Comparison of ENCODE assay signal across 14 cellular contexts in genomic region chr17:6591599-6592158, GRCh38. TPM values are rescaled to one million over a fixed set of nuclear protein-coding genes. Genes with fewer than 3 reads are reported as not detected.
DNase-seq lines count a peak whose midpoint lies in the region; ATAC-seq and TF ChIP-seq lines count a peak whose summit lies in the region.
"Had no signal": no experiment of that assay in that cellular context is flagged by ENCODE, and none has a peak within 500 bp of the region (broad histone marks: within the 10 kb centered on the region; RNA-seq: fewer than 3 reads in every experiment).

No MANE protein-coding gene starts in this region.

- no peaks in the 10 kb centered on the region for H3K27me3 Mint-ChIP-seq in activated T-cell treated with anti-CD3 and anti-CD28 coated beads, Interleukin-2, amount 50 U/mL, for 72 hours (ENCODE audit: low read depth)

- no peak for DNase-seq in activated T-cell treated with anti-CD3 and anti-CD28 coated beads, Interleukin-2, amount 50 U/mL, for 72 hours
- no peak for DNase-seq in activated T-cell treated with anti-CD3 and anti-CD28 coated beads, Interleukin-2, amount 50 U/mL, for 1 hour
- peak; percentile 93 for DNase-seq in amniotic epithelial cell (ENCODE audit: low read depth)
- DNase-seq in upper lobe of right lung, result no peak
- DNase-seq in esophagus squamous epithelium (lab: John Stamatoyannopoulos, UW), result no peak
- no peak for DNase-seq in AML-193 (lab: John Stamatoyannopoulos, UW)
- no peak for DNase-seq in neuronal stem cell (ENCODE audit: low spot score)
- DNase-seq: activated gamma-delta T cell; NCI-H2029 treated with DMSO at 0.1 percent for 48 hours; pancreas; RPMI8226; stimulated activated CD4-positive, alpha-beta T cell treated with anti-CD3 and anti-CD28 coated beads, Interleukin-4, amount 100 ng/mL, for 24 hours had no signal

- no peak overlapping the region for H3K4me3 Mint-ChIP-seq in activated T-cell treated with anti-CD3 and anti-CD28 coated beads, Interleukin-2, amount 50 U/mL, for 72 hours

- no peak overlapping the region for H4K91ac ChIP-seq in neuronal stem cell (ENCODE audit: low read depth, low read length, poor library complexity)

- H3K27ac ChIP-seq in gastroesophageal sphincter, result peak overlapping the region; percentile 11 to 67 (median 43)
- H3K27ac ChIP-seq in upper lobe of right lung, result peak overlapping the region; percentile 62
- H3K27ac ChIP-seq in esophagus squamous epithelium, result peak overlapping the region in 2 of 4 donors; percentile 31 to 40
- H3K27ac ChIP-seq in neuronal stem cell (replicated peaks; ENCODE audit: low read length), result no peak overlapping the region
- H3K27ac ChIP-seq: HL-60 had no signal

- peaks cover 12 to 98% of the 10 kb centered on the region in 2 donors for H3K36me3 ChIP-seq in gastroesophageal sphincter
- peaks cover 66% of the 10 kb centered on the region for H3K36me3 ChIP-seq in upper lobe of right lung
- peaks cover 1 to 97% (median 21%) of the 10 kb centered on the region in 3 donors for H3K36me3 ChIP-seq in esophagus squamous epithelium
- H3K36me3 ChIP-seq in neuronal stem cell (replicated peaks in 1 of 2; ENCODE audit: control insufficient read depth in 2 of 2, insufficient read depth in 2 of 2, low read length in 2 of 2), result peaks cover 38 to 100% of the 10 kb centered on the region in 2 donors

- TF ChIP-seq POLR2A in gastroesophageal sphincter (IDR thresholded peaks at IDR 0.05) (no peak), esophagus squamous epithelium (IDR thresholded peaks at IDR 0.05) (no peak)

- no peak overlapping the region for H2BK120ac ChIP-seq in neuronal stem cell (ENCODE audit: low read depth, low read length)

- no peak overlapping the region for H2BK12ac ChIP-seq in neuronal stem cell (ENCODE audit: low read length)

- H3K4me1 ChIP-seq in gastroesophageal sphincter, result peaks cover 0 to 2% (median 0%) of the 10 kb centered on the region in 3 donors
- peaks cover 8% of the 10 kb centered on the region for H3K4me1 ChIP-seq in upper lobe of right lung
- peaks cover 0 to 4% (median 3%) of the 10 kb centered on the region in 3 donors for H3K4me1 ChIP-seq in esophagus squamous epithelium
- H3K4me1 ChIP-seq in neuronal stem cell (ENCODE audit: control insufficient read depth in 2 of 2, insufficient read depth in 1 of 2, low read depth in 1 of 2, low read length in 2 of 2), result no peaks in the 10 kb centered on the region

- no peak overlapping the region for H3K4me2 ChIP-seq in neuronal stem cell (ENCODE audit: insufficient read depth, low read length, poor library complexity, severe bottlenecking)

- ATAC-seq in activated T-cell treated with anti-CD3 and anti-CD28 coated beads, Interleukin-2, amount 50 U/mL, for 72 hours (replicated peaks in 1 of 2), result peak; percentile 49 to 59
- peak; percentile 66 for ATAC-seq in gastroesophageal sphincter
- peak; percentile 66 for ATAC-seq in upper lobe of right lung

- H3K4me1 Mint-ChIP-seq in activated T-cell treated with anti-CD3 and anti-CD28 coated beads, Interleukin-2, amount 50 U/mL, for 72 hours (ENCODE audit: low read depth), result peaks cover 4% of the 10 kb centered on the region

- H2AFZ ChIP-seq in neuronal stem cell (ENCODE audit: low read length), result no peak overlapping the region

- no peak overlapping the region for H2BK5ac ChIP-seq in neuronal stem cell (ENCODE audit: low read length)

- H3K4me3 ChIP-seq in gastroesophageal sphincter (no peak overlapping the region), upper lobe of right lung (no peak overlapping the region), esophagus squamous epithelium (no peak overlapping the region), neuronal stem cell (ENCODE audit: low read length in 2 of 2) (no peak overlapping the region)
- H3K4me3 ChIP-seq: pancreas had no signal

- no peak overlapping the region for H3K4ac ChIP-seq in neuronal stem cell (ENCODE audit: low read length)

- H3K36me3 Mint-ChIP-seq in activated T-cell treated with anti-CD3 and anti-CD28 coated beads, Interleukin-2, amount 50 U/mL, for 72 hours (ENCODE audit: insufficient read depth in 2 of 2), result peaks cover 8 to 20% of the 10 kb centered on the region in 2 donors

- no peak overlapping the region for H3K27ac Mint-ChIP-seq in activated T-cell treated with anti-CD3 and anti-CD28 coated beads, Interleukin-2, amount 50 U/mL, for 72 hours

- no peak overlapping the region for H3K14ac ChIP-seq in neuronal stem cell (ENCODE audit: low read length)

- 43 to 74% methylated on average over 5 of the region's 7 CpGs for WGBS in gastroesophageal sphincter (ENCODE audit: low coverage in 1 of 2), 2 donors
- WGBS in esophagus squamous epithelium, 2 donors, result 34 to 48% methylated on average over 7 of the region's 7 CpGs
- WGBS in neuronal stem cell (ENCODE audit: extremely low coverage in 2 of 2, insufficient read length in 2 of 2, insufficient replicate concordance in 1 of 2), 2 donors, result no CpG with 5 or more reads among the region's 7 CpGs

- TF ChIP-seq EP300 in gastroesophageal sphincter (IDR thresholded peaks at IDR 0.05), result no peak

- no peak overlapping the region for H4K8ac ChIP-seq in neuronal stem cell (ENCODE audit: low read depth, low read length)

- no peak overlapping the region for H3K23ac ChIP-seq in neuronal stem cell (ENCODE audit: low read depth, low read length, poor library complexity)

- no peaks in the 10 kb centered on the region for H3K79me1 ChIP-seq in neuronal stem cell (ENCODE audit: low read depth, low read length)

- no peak for TF ChIP-seq CTCF in gastroesophageal sphincter (IDR thresholded peaks at IDR 0.05)
- no peak for TF ChIP-seq CTCF in upper lobe of right lung (IDR thresholded peaks at IDR 0.05)
- TF ChIP-seq CTCF in esophagus squamous epithelium (IDR thresholded peaks at IDR 0.05), result no peak

- no peak overlapping the region for H3K9ac ChIP-seq in neuronal stem cell (ENCODE audit: low read depth, low read length, poor library complexity)

- intact Hi-C loops in upper lobe of right lung (cut with DNase I), result no loop called here
- intact Hi-C loops in esophagus squamous epithelium (cut with DNase I), result no loop called here

- H3K18ac ChIP-seq in neuronal stem cell (ENCODE audit: low read length), result no peak overlapping the region

- no peaks in the 10 kb centered on the region for H3K9me3 ChIP-seq in gastroesophageal sphincter
- no peaks in the 10 kb centered on the region for H3K9me3 ChIP-seq in upper lobe of right lung
- no peaks in the 10 kb centered on the region for H3K9me3 ChIP-seq in esophagus squamous epithelium
- peaks cover 0 to 1% of the 10 kb centered on the region in 2 donors for H3K9me3 ChIP-seq in neuronal stem cell (replicated peaks in 1 of 2; ENCODE audit: control insufficient read depth in 2 of 2, insufficient read depth in 1 of 2, low read depth in 1 of 2, low read length in 2 of 2)
- H3K9me3 ChIP-seq: pancreas had no signal

- H2BK15ac ChIP-seq in neuronal stem cell (ENCODE audit: low read length), result no peak overlapping the region

- H3K27me3 ChIP-seq in gastroesophageal sphincter (no peaks in the 10 kb centered on the region), upper lobe of right lung (no peaks in the 10 kb centered on the region), esophagus squamous epithelium (no peaks in the 10 kb centered on the region), neuronal stem cell (ENCODE audit: control insufficient read depth in 3 of 3, insufficient read depth in 3 of 3, low read depth in 1 of 3, low read length in 3 of 3) (no peaks in the 10 kb centered on the region)
- H3K27me3 ChIP-seq: pancreas had no signal

- H3K9me3 Mint-ChIP-seq in activated T-cell treated with anti-CD3 and anti-CD28 coated beads, Interleukin-2, amount 50 U/mL, for 72 hours, result no peaks in the 10 kb centered on the region

- H2AK5ac ChIP-seq in neuronal stem cell (ENCODE audit: low read depth, low read length), result no peak overlapping the region

RNA-seq across cellular contexts. Expression of gene PITPNM3, which starts 35.3 kb away (rescaled TPM):
- under 1 TPM; 0.70 to 0.81 TPM for total RNA-seq in activated T-cell treated with anti-CD3 and anti-CD28 coated beads, Interleukin-2, amount 50 U/mL, for 72 hours
- total RNA-seq in gastroesophageal sphincter (10 to 100 TPM; 23.3 to 87.7 (median 47.8) TPM), upper lobe of right lung (15.6 TPM), esophagus squamous epithelium (10 to 100 TPM; 14.0 to 33.4 (median 21.5) TPM)
- 2.0 TPM for polyA plus RNA-seq in neuronal stem cell (2013, experiment 1 of 2)
- polyA plus RNA-seq in neuronal stem cell (2013, experiment 2 of 2), result 2.0 TPM

RNA-seq across cellular contexts. Expression of gene KIAA0753, which starts 48.8 kb away (rescaled TPM):
- 10 to 100 TPM; 14.0 to 18.4 TPM for total RNA-seq in activated T-cell treated with anti-CD3 and anti-CD28 coated beads, Interleukin-2, amount 50 U/mL, for 72 hours
- total RNA-seq in gastroesophageal sphincter (10 to 100 TPM; 33.9 to 58.8 (median 40.2) TPM), upper lobe of right lung (18.3 TPM), esophagus squamous epithelium (10 to 100 TPM in 3 of 4 donors, 1 to 10 TPM in 1; 8.1 to 17.4 (median 11.4) TPM)
- 14.1 TPM for polyA plus RNA-seq in neuronal stem cell (2013, experiment 1 of 2)
- 14.9 TPM for polyA plus RNA-seq in neuronal stem cell (2013, experiment 2 of 2)

RNA-seq across cellular contexts. Expression of gene TXNDC17, which starts 49.2 kb away (rescaled TPM):
- 10 to 100 TPM; 35.2 to 46.2 TPM for total RNA-seq in activated T-cell treated with anti-CD3 and anti-CD28 coated beads, Interleukin-2, amount 50 U/mL, for 72 hours
- total RNA-seq in gastroesophageal sphincter, result 10 to 100 TPM; 41.2 to 85.8 (median 68.2) TPM
- total RNA-seq in upper lobe of right lung, result 44.6 TPM
- 100 to 1,000 TPM; 446 to 796 (median 696) TPM for total RNA-seq in esophagus squamous epithelium
- 130 TPM for polyA plus RNA-seq in neuronal stem cell (2013, experiment 1 of 2)
- polyA plus RNA-seq in neuronal stem cell (2013, experiment 2 of 2), result 139 TPM

RNA-seq across cellular contexts. Expression of gene MED31, which starts 59.7 kb away (rescaled TPM):
- 1 to 10 TPM; 7.3 to 8.8 TPM for total RNA-seq in activated T-cell treated with anti-CD3 and anti-CD28 coated beads, Interleukin-2, amount 50 U/mL, for 72 hours
- 10 to 100 TPM in 1 of 4 donors, 1 to 10 TPM in 3; 1.9 to 12.0 (median 7.8) TPM for total RNA-seq in gastroesophageal sphincter
- total RNA-seq in upper lobe of right lung, result 17.4 TPM
- total RNA-seq in esophagus squamous epithelium, result 10 to 100 TPM in 2 of 4 donors, 1 to 10 TPM in 2; 5.5 to 18.9 (median 12.5) TPM
- polyA plus RNA-seq in neuronal stem cell (2013, experiment 1 of 2), result 39.1 TPM
- 41.1 TPM for polyA plus RNA-seq in neuronal stem cell (2013, experiment 2 of 2)

RNA-seq across cellular contexts. Expression of gene C17orf100, which starts 59.9 kb away (rescaled TPM):
- 1 to 10 TPM; 1.8 to 2.9 TPM for total RNA-seq in activated T-cell treated with anti-CD3 and anti-CD28 coated beads, Interleukin-2, amount 50 U/mL, for 72 hours
- total RNA-seq in gastroesophageal sphincter (1 to 10 TPM in 2 of 4 donors, not detected in 2; 1.4 to 2.1 TPM), upper lobe of right lung (1.3 TPM), esophagus squamous epithelium (1 to 10 TPM in 1 of 4 donors, under 1 TPM in 2, not detected in 1; 0.27 to 1.5 (median 0.57) TPM)
- 7.5 TPM for polyA plus RNA-seq in neuronal stem cell (2013, experiment 1 of 2)
- polyA plus RNA-seq in neuronal stem cell (2013, experiment 2 of 2), result 7.7 TPM
